ENCODE assay signal across 8 cellular contexts in genomic region chr10:104268691-104269645, GRCh38. TPM values are rescaled to one million over a fixed set of nuclear protein-coding genes. Genes with fewer than 3 reads are reported as not detected.
DNase-seq lines count a peak whose midpoint lies in the region; ATAC-seq and FAIRE-seq lines count a peak whose summit lies in the region.

Gene GSTO2 (plus strand): TSS chr10:104269184. CDS start chr10:104274916, 5,732 bp downstream.

- peak; percentile 91 for FAIRE-seq in RCC 7860 (lab: Jason Lieb, UNC)

- peaks cover 0 to under 1% of the 10 kb centered on the region in 2 donors for H3K27me3 Mint-ChIP-seq in natural killer cell treated with Interleukin-12 subunit alpha and Interleukin-12 subunit beta and Interleukin-15 and Interleukin-18, amount 100 ng/mL, for 72 hours

- peaks cover 28% of the 10 kb centered on the region for H3K4me1 ChIP-seq in Karpas-422 (ENCODE audit: low read length)

- H3K9ac ChIP-seq in Karpas-422 (ENCODE audit: low read length): peak within 1 kb of the TSS; percentile 92

- H3K36me3 ChIP-seq in Karpas-422 (ENCODE audit: insufficient read depth, low read length): peaks cover 24% of the 10 kb centered on the region

- H3K4me3 ChIP-seq in Karpas-422 (ENCODE audit: low read length): peak within 1 kb of the TSS; percentile 98

- peak within 1 kb of the TSS; percentile 99 for H3K4me2 ChIP-seq in Karpas-422 (ENCODE audit: low read depth, low read length, poor library complexity, severe bottlenecking)

- H3K9me3 Mint-ChIP-seq in natural killer cell treated with Interleukin-12 subunit alpha and Interleukin-12 subunit beta and Interleukin-15 and Interleukin-18, amount 100 ng/mL, for 72 hours: no peaks in the 10 kb centered on the region

- H3K27ac ChIP-seq in Karpas-422 (ENCODE audit: low read length): no peak within 1 kb of the TSS

- peak within 1 kb of the TSS; percentile 91 to 98 for H3K27ac Mint-ChIP-seq in natural killer cell treated with Interleukin-12 subunit alpha and Interleukin-12 subunit beta and Interleukin-15 and Interleukin-18, amount 100 ng/mL, for 72 hours

- peaks cover 20 to 29% of the 10 kb centered on the region in 2 donors for H3K4me1 Mint-ChIP-seq in natural killer cell treated with Interleukin-12 subunit alpha and Interleukin-12 subunit beta and Interleukin-15 and Interleukin-18, amount 100 ng/mL, for 72 hours (ENCODE audit: low read depth in 2 of 2)

- no peaks in the 10 kb centered on the region for H3K9me2 ChIP-seq in Karpas-422 (replicated peaks; ENCODE audit: insufficient read depth, low read length)

- H3K9me3 ChIP-seq in Karpas-422 (ENCODE audit: low read length): no peaks in the 10 kb centered on the region

- DNase-seq in DMS53 (lab: John Stamatoyannopoulos, UW) (peak; percentile 99), Karpas-422 (peak; percentile 99), RCC 7860 (ENCODE audit: low spot score) (peak; percentile 99), fibroblast of peridontal ligament (ENCODE audit: extremely low read depth) (peak; percentile 96)
- DNase-seq in activated T-helper 9 cell treated with anti-CD3 and anti-CD28 coated beads, Interleukin-2, amount 50 U/mL, for 16 hours (ENCODE audit: low read depth): peak; percentile 97
- DNase-seq in natural killer cell treated with Interleukin-12 subunit alpha and Interleukin-12 subunit beta and Interleukin-15 and Interleukin-18, amount 100 ng/mL, for 72 hours (ENCODE audit: low spot score): peak; percentile 100
- DNase-seq in stimulated activated naive CD4-positive, alpha-beta T cell (lab: John Stamatoyannopoulos, UW): peak; percentile 94 to 99 (median 98)

- 0 out of 2 replicates have a peak, but pooled peaks cover 6% of the 10 kb centered on the region for H4K20me1 ChIP-seq in Karpas-422 (ENCODE audit: insufficient read depth, low read depth, low read length)

- no peaks in the 10 kb centered on the region for H3K27me3 ChIP-seq in Karpas-422 (ENCODE audit: low read length)

- H3K36me3 Mint-ChIP-seq in natural killer cell treated with Interleukin-12 subunit alpha and Interleukin-12 subunit beta and Interleukin-15 and Interleukin-18, amount 100 ng/mL, for 72 hours: peaks cover 28% of the 10 kb centered on the region

- peak; percentile 99 for ATAC-seq in GM21737 (IDR thresholded peaks at IDR 0.05; ENCODE audit: unreplicated experiment)
- ATAC-seq in natural killer cell treated with Interleukin-12 subunit alpha and Interleukin-12 subunit beta and Interleukin-15 and Interleukin-18, amount 100 ng/mL, for 72 hours: peak; percentile 99 to 100

- peak within 1 kb of the TSS; percentile 93 for H2AFZ ChIP-seq in Karpas-422 (ENCODE audit: low read length)

- H3K79me2 ChIP-seq in Karpas-422 (ENCODE audit: low read length): peaks cover 48% of the 10 kb centered on the region

- peak within 1 kb of the TSS; percentile 96 for H3K4me3 Mint-ChIP-seq in natural killer cell treated with Interleukin-12 subunit alpha and Interleukin-12 subunit beta and Interleukin-15 and Interleukin-18, amount 100 ng/mL, for 72 hours

RNA-seq across cellular contexts. Expression of gene GSTO2, which starts in this region (rescaled TPM):
- 0.43 and 1.3 TPM in 2 replicates for total RNA-seq in Karpas-422 (2014; rRNA removed; shearing (Covaris generic); ENCODE audit: low replicate concordance)
- total RNA-seq in natural killer cell treated with Interleukin-12 subunit alpha and Interleukin-12 subunit beta and Interleukin-15 and Interleukin-18, amount 100 ng/mL, for 72 hours: under 1 TPM; 0.53 to 0.93 TPM

Comparison
In these comparisons a context has a peak if more than half of its experiments do, and no peak if none do; other contexts are left out.
1. Peak in DNase-seq and ATAC-seq in natural killer cell treated with Interleukin-12 subunit alpha and Interleukin-12 subunit beta and Interleukin-15 and Interleukin-18, amount 100 ng/mL, for 72 hours; RNA of the gene not detected or under 1 TPM.